In genomic region chr14:100834441-100835277, GRCh38 we compare ENCODE assay signal across 23 cellular contexts. TPM values are rescaled to one million over a fixed set of nuclear protein-coding genes. Genes with fewer than 3 reads are reported as not detected.
"Had no signal": no experiment of that assay in that cellular context is flagged by ENCODE, and none has a peak within 500 bp of the region (broad histone marks: within the 10 kb centered on the region; RNA-seq: fewer than 3 reads in every experiment).

No MANE protein-coding gene starts in this region.

- H3K27ac Mint-ChIP-seq: memory B cell; mesothelial cell of epicardium; stimulated activated memory B cell treated with anti-CD40 and anti-IgM and Interleukin-4, amounts not matched to agents 10 μg/mL and 1 μg/mL and 100 μg/mL, for 72 hours; stimulated activated naive CD8-positive, alpha-beta T cell treated with anti-CD3 and anti-CD28 coated beads, Interleukin-15, Interleukin-2, amounts not matched to agents 100 ng/mL and 50 ng/mL, for 24 hours had no signal

- H3K4me3 Mint-ChIP-seq: endodermal cell; memory B cell; mesothelial cell of epicardium; nephron; stimulated activated memory B cell treated with anti-CD40 and anti-IgM and Interleukin-4, amounts not matched to agents 10 μg/mL and 1 μg/mL and 100 μg/mL, for 72 hours; stimulated activated naive CD8-positive, alpha-beta T cell treated with anti-CD3 and anti-CD28 coated beads, Interleukin-15, Interleukin-2, amounts not matched to agents 100 ng/mL and 50 ng/mL, for 24 hours had no signal

- H3K9me3 Mint-ChIP-seq: memory B cell; mesothelial cell of epicardium; nephron; stimulated activated memory B cell treated with anti-CD40 and anti-IgM and Interleukin-4, amounts not matched to agents 10 μg/mL and 1 μg/mL and 100 μg/mL, for 72 hours; stimulated activated naive CD8-positive, alpha-beta T cell treated with anti-CD3 and anti-CD28 coated beads, Interleukin-15, Interleukin-2, amounts not matched to agents 100 ng/mL and 50 ng/mL, for 24 hours had no signal

- ATAC-seq: left lobe of liver; lower lobe of right lung; psoas muscle; stimulated activated memory B cell treated with anti-CD40 and anti-IgM and Interleukin-4, amounts not matched to agents 10 μg/mL and 1 μg/mL and 100 μg/mL, for 72 hours had no signal

- H3K4me1 ChIP-seq: heart right ventricle, lower lobe of right lung, pancreas, psoas muscle, right lobe of liver, tibial artery, upper lobe of left lung had no signal

- DNase-seq: central memory CD4-positive, alpha-beta T cell; effector CD4-positive, alpha-beta T cell; endodermal cell; heart right ventricle; hypothalamus; lower lobe of right lung; retina; right lobe of liver; stimulated activated CD4-positive, alpha-beta T cell treated with anti-CD3 and anti-CD28 coated beads, Interleukin-15, amount 100 ng/mL, for 24 hours; stimulated activated CD4-positive, alpha-beta T cell treated with anti-CD3 and anti-CD28 coated beads, Interleukin-1b, Interleukin-23, amount 100 ng/mL, for 48 hours; stimulated activated CD4-positive, alpha-beta T cell treated with anti-CD3 and anti-CD28 coated beads, Interleukin-4, amount 100 ng/mL, for 24 hours; tibial artery; upper lobe of left lung had no signal

- H3K4me1 Mint-ChIP-seq: memory B cell; stimulated activated memory B cell treated with anti-CD40 and anti-IgM and Interleukin-4, amounts not matched to agents 10 μg/mL and 1 μg/mL and 100 μg/mL, for 72 hours had no signal

- H3K36me3 ChIP-seq: heart right ventricle, lower lobe of right lung, pancreas, right lobe of liver, tibial artery, upper lobe of left lung had no signal

- H3K4me3 ChIP-seq: coronary artery, heart right ventricle, lower lobe of right lung, pancreas, psoas muscle, right lobe of liver, tibial artery, upper lobe of left lung had no signal

- H3K27ac ChIP-seq: coronary artery, heart right ventricle, lower lobe of right lung, pancreas, psoas muscle, right lobe of liver, tibial artery, upper lobe of left lung had no signal

- H3K9me3 ChIP-seq: heart right ventricle, lower lobe of right lung, pancreas, psoas muscle, right lobe of liver, tibial artery, upper lobe of left lung had no signal

- H3K27me3 ChIP-seq: pancreas, right lobe of liver, upper lobe of left lung had no signal

- H3K36me3 Mint-ChIP-seq: memory B cell; mesothelial cell of epicardium; stimulated activated memory B cell treated with anti-CD40 and anti-IgM and Interleukin-4, amounts not matched to agents 10 μg/mL and 1 μg/mL and 100 μg/mL, for 72 hours had no signal

RNA-seq across cellular contexts. Expression of gene MEG3, which starts 8.7 kb away (rescaled TPM):
- total RNA-seq: chondrocyte had no signal
